Comparison of ENCODE assay signal across 8 cellular contexts in genomic region chr20:3820048-3820900, GRCh38. TPM values are rescaled to one million over a fixed set of nuclear protein-coding genes. Genes with fewer than 3 reads are reported as not detected.
DNase-seq lines count a peak whose midpoint lies in the region; ATAC-seq and TF ChIP-seq lines count a peak whose summit lies in the region.

Gene AP5S1 (plus strand): TSS chr20:3820547. CDS start chr20:3822118, 1,571 bp downstream.

- peaks cover 15% of the 10 kb centered on the region for H3K36me3 ChIP-seq in CD4-positive, alpha-beta memory T cell (ENCODE audit: insufficient read depth, low read length)

- H3K4me1 Mint-ChIP-seq in CD4-positive, alpha-beta memory T cell = peaks cover 30 to 66% (median 50%) of the 10 kb centered on the region in 4 donors

- CTCF ChIA-PET in CD4-positive, alpha-beta memory T cell (lab: Charles Lee; ENCODE audit: partially characterized antibody) = interaction anchor here (0.7 to 3.4 kb wide), 16 partner anchors 10 to 270 kb away, joined by 3 to 33 read pairs (median 6); partner anchors contain the start of genes ADISSP and CDC25B

- peak within 1 kb of the TSS; percentile 99 for H3K27ac ChIP-seq in CD4-positive, alpha-beta memory T cell (ENCODE audit: low read depth, low read length)
- peak within 1 kb of the TSS; percentile 94 to 100 (median 100) for H3K27ac ChIP-seq in dorsolateral prefrontal cortex

- H3K4me3 ChIP-seq in CD4-positive, alpha-beta memory T cell (ENCODE audit: low read length in 2 of 2) = peak within 1 kb of the TSS; percentile 78 to 88
- H3K4me3 ChIP-seq in dorsolateral prefrontal cortex (peak within 1 kb of the TSS; percentile 47 to 96 (median 80)), lower leg skin (ENCODE audit: low read depth, poor library complexity, severe bottlenecking) (peak within 1 kb of the TSS; percentile 54)

- ATAC-seq in GM19438 (IDR thresholded peaks at IDR 0.05; ENCODE audit: low read depth, unreplicated experiment) (peak; percentile 82), HG03575 (IDR thresholded peaks at IDR 0.05; ENCODE audit: extremely low read depth, insufficient number of reproducible peaks, low FRiP score, unreplicated experiment) (peak; percentile 52)

- 0% methylated on average over 23 to 83 of the region's 96 CpGs for WGBS in lower leg skin, 2 donors

- peak within 1 kb of the TSS; percentile 96 to 99 (median 99) for H3K27ac Mint-ChIP-seq in CD4-positive, alpha-beta memory T cell

- POLR2A ChIA-PET in CD4-positive, alpha-beta memory T cell (lab: Charles Lee; ENCODE audit: partially characterized antibody) = interaction anchor here (0.5 to 6.1 kb wide), 16 partner anchors 10 to 265 kb away, joined by 3 to 180 read pairs (median 6); partner anchors contain the start of genes ADISSP, CENPB, MAVS and SPEF1

- peak; percentile 90 to 97 (median 91) for DNase-seq in CD4-positive, alpha-beta memory T cell
- peak; percentile 98 for DNase-seq in NCI-H82 (lab: John Stamatoyannopoulos, UW)
- peak; percentile 91 to 93 for DNase-seq in activated CD4-positive, alpha-beta T cell treated with anti-CD3 and anti-CD28 coated beads, Interleukin-2, amount 50 U/mL, for 48 hours
- DNase-seq in dorsolateral prefrontal cortex = peak; percentile 95 to 98 (median 97)
- peak; percentile 96 to 100 for DNase-seq in lower leg skin (ENCODE audit: low spot score in 2 of 2)
- DNase-seq in stimulated activated CD4-positive, alpha-beta T cell treated with anti-CD3 and anti-CD28 coated beads, TNF-alpha, amount 100 ng/mL, for 1 hour (ENCODE audit: low read depth in 3 of 3, low spot score in 1 of 3) = peak; percentile 70 to 81 (median 71)

- no peak for TF ChIP-seq POLR2A in lower leg skin (IDR thresholded peaks at IDR 0.05)

- TF ChIP-seq CTCF in dorsolateral prefrontal cortex (IDR thresholded peaks at IDR 0.05 in 54 of 56, conservative IDR thresholded peaks at IDR 0.05 in 2 of 56; ENCODE audit: low read depth in 1 of 56, partially characterized antibody in 56 of 56) (peak in 55 of 56 donors; percentile 86 to 100 (median 99)), lower leg skin (IDR thresholded peaks at IDR 0.05) (peak in 1 of 3 donors; percentile 93)

- intact Hi-C loops in CD4-positive, alpha-beta memory T cell (cut with micrococcal nuclease) = loop anchor here (1.0 to 10.0 kb wide), 8 partner anchors 9 to 265 kb away; partner anchors contain the start of genes CDC25B, CENPB and MAVS
- intact Hi-C loops in dorsolateral prefrontal cortex (cut with DNase I) (loop anchor here (1.0 to 5.0 kb wide), 5 partner anchors 25 to 143 kb away; partner anchors contain the start of genes CENPB (in 2 of the 2) and MAVS (in 1 of the 2)), lower leg skin (cut with DNase I; ENCODE audit: low total_unique reads) (loop anchor here (2.0 kb wide), 1 partner anchor 33 kb away; the partner anchor contains the start of gene CENPB)

- H3K27me3 ChIP-seq in CD4-positive, alpha-beta memory T cell (ENCODE audit: insufficient read depth, low read length) = no peaks in the 10 kb centered on the region
- H3K27me3 ChIP-seq in dorsolateral prefrontal cortex = no peaks in the 10 kb centered on the region

- no peaks in the 10 kb centered on the region for H3K9me3 Mint-ChIP-seq in CD4-positive, alpha-beta memory T cell

- peaks cover 53% of the 10 kb centered on the region for H3K4me1 ChIP-seq in CD4-positive, alpha-beta memory T cell (ENCODE audit: insufficient read depth, low read length)

- peaks cover 9 to 23% of the 10 kb centered on the region in 2 donors for H3K36me3 Mint-ChIP-seq in CD4-positive, alpha-beta memory T cell

- H3K27me3 Mint-ChIP-seq in CD4-positive, alpha-beta memory T cell = no peaks in the 10 kb centered on the region

- no peaks in the 10 kb centered on the region for H3K9me3 ChIP-seq in CD4-positive, alpha-beta memory T cell (ENCODE audit: control insufficient read depth in 1 of 2, low read length in 2 of 2)

- H3K4me3 Mint-ChIP-seq in CD4-positive, alpha-beta memory T cell = peak within 1 kb of the TSS; percentile 83 to 94 (median 91)

RNA-seq across cellular contexts. Expression of gene AP5S1, which starts in this region (rescaled TPM):
- 10 to 100 TPM; 10.4 to 11.1 TPM for total RNA-seq in CD4-positive, alpha-beta memory T cell
- 10 to 100 TPM; 14.5 to 16.8 TPM for polyA plus RNA-seq in CD4-positive, alpha-beta memory T cell
- total RNA-seq in dorsolateral prefrontal cortex (10 to 100 TPM in 119 of 120 experiments, 1 to 10 TPM in 1; 9.8 to 22.0 (median 15.9) TPM), lower leg skin (10 to 100 TPM in 2 of 4 donors, 1 to 10 TPM in 2; 7.7 to 16.8 (median 10.5) TPM)

Comparison
In these comparisons a context has a peak if more than half of its experiments do, and no peak if none do; other contexts are left out.
1. Peak in every context shown above with its lines: DNase-seq, ATAC-seq, H3K4me3 ChIP-seq and H3K27ac ChIP-seq.